Comparison of ENCODE assay signal across 1 cellular context in genomic region chr22:23182289-23183106, GRCh38.
TF ChIP-seq lines count a peak whose summit lies in the region.

No MANE protein-coding gene starts in this region.

TF ChIP-seq in GM23338, 12 proteins besides CTCF, POLR2A, EP300 and RAD21 (continued from another document):
- TF ChIP-seq REST (IDR thresholded peaks at IDR 0.05; ENCODE audit: unreplicated experiment) (no peak), ZNF331 (CRISPR knock-in tag; IDR thresholded peaks at IDR 0.05; ENCODE audit: low read depth) (no peak), CREB1 (CRISPR knock-in tag; IDR thresholded peaks at IDR 0.05; ENCODE audit: low read depth) (no peak), ZNF462 (CRISPR knock-in tag; IDR thresholded peaks at IDR 0.05) (no peak), STAT1 (IDR thresholded peaks at IDR 0.05; ENCODE audit: unreplicated experiment) (no peak), JUNB (IDR thresholded peaks at IDR 0.05; ENCODE audit: unreplicated experiment) (no peak), NANOG (IDR thresholded peaks at IDR 0.05; ENCODE audit: borderline replicate concordance) (no peak), EZH2 (IDR thresholded peaks at IDR 0.05; ENCODE audit: low read depth, unreplicated experiment) (no peak), ZNF114 (CRISPR knock-in tag; IDR thresholded peaks at IDR 0.05) (no peak), ETS1 (IDR thresholded peaks at IDR 0.05) (no peak)
